Comparison of ENCODE assay signal across 19 cellular contexts in genomic region chr1:231216515-231216914, GRCh38. TPM values are rescaled to one million over a fixed set of nuclear protein-coding genes. Genes with fewer than 3 reads are reported as not detected.
DNase-seq lines count a peak whose midpoint lies in the region; ATAC-seq and TF ChIP-seq lines count a peak whose summit lies in the region.
"Had no signal": no experiment of that assay in that cellular context is flagged by ENCODE, and none has a peak within 500 bp of the region (broad histone marks: within the 10 kb centered on the region; RNA-seq: fewer than 3 reads in every experiment).

No MANE protein-coding gene starts in this region.

- TF ChIP-seq EP300 in tibial nerve (IDR thresholded peaks at IDR 0.05): no peak

- no peak overlapping the region for H3K9ac ChIP-seq in endodermal cell (ENCODE audit: extremely low read depth, low read length, poor library complexity, severe bottlenecking)

- WGBS in endodermal cell (ENCODE audit: insufficient coverage in 1 of 2, insufficient read length in 1 of 2), 2 experiments: 55 to 64% methylated on average over 4 of the region's 4 CpGs
- WGBS in tibial nerve, 2 donors: 25 to 31% methylated on average over 4 of the region's 4 CpGs

- no peak overlapping the region for H3K4me3 Mint-ChIP-seq in endodermal cell
- H3K4me3 Mint-ChIP-seq in stimulated activated memory B cell treated with anti-CD40 and anti-IgM and Interleukin-4, amounts not matched to agents 10 μg/mL and 1 μg/mL and 100 μg/mL, for 72 hours: no peak overlapping the region
- H3K4me3 Mint-ChIP-seq: activated CD8-positive, alpha-beta T cell treated with anti-CD3 and anti-CD28 coated beads for 36 hours had no signal

- peaks cover 28% of the 10 kb centered on the region for H3K4me1 Mint-ChIP-seq in endodermal cell
- H3K4me1 Mint-ChIP-seq in stimulated activated memory B cell treated with anti-CD40 and anti-IgM and Interleukin-4, amounts not matched to agents 10 μg/mL and 1 μg/mL and 100 μg/mL, for 72 hours: peaks cover 39% of the 10 kb centered on the region

- H3K27me3 ChIP-seq in endodermal cell (ENCODE audit: control insufficient read depth, insufficient read depth, low read length, poor library complexity, severe bottlenecking): no peaks in the 10 kb centered on the region
- H3K27me3 ChIP-seq in tibial nerve: no peaks in the 10 kb centered on the region
- H3K27me3 ChIP-seq: ovary had no signal

- H3K4me3 ChIP-seq in endodermal cell (ENCODE audit: low read length) (no peak overlapping the region), tibial nerve (no peak overlapping the region)
- H3K4me3 ChIP-seq: cardiac muscle cell, ovary had no signal

- H3K36me3 Mint-ChIP-seq in endodermal cell (ENCODE audit: low read depth): peaks cover 2% of the 10 kb centered on the region
- no peaks in the 10 kb centered on the region for H3K36me3 Mint-ChIP-seq in stimulated activated memory B cell treated with anti-CD40 and anti-IgM and Interleukin-4, amounts not matched to agents 10 μg/mL and 1 μg/mL and 100 μg/mL, for 72 hours

- no peaks in the 10 kb centered on the region for H3K9me3 Mint-ChIP-seq in endodermal cell
- H3K9me3 Mint-ChIP-seq in stimulated activated memory B cell treated with anti-CD40 and anti-IgM and Interleukin-4, amounts not matched to agents 10 μg/mL and 1 μg/mL and 100 μg/mL, for 72 hours: no peaks in the 10 kb centered on the region
- H3K9me3 Mint-ChIP-seq: activated CD8-positive, alpha-beta T cell treated with anti-CD3 and anti-CD28 coated beads for 36 hours had no signal

- H3K27ac Mint-ChIP-seq in endodermal cell: no peak overlapping the region
- peak overlapping the region; percentile 57 for H3K27ac Mint-ChIP-seq in stimulated activated memory B cell treated with anti-CD40 and anti-IgM and Interleukin-4, amounts not matched to agents 10 μg/mL and 1 μg/mL and 100 μg/mL, for 72 hours

- peaks cover 71% of the 10 kb centered on the region for H3K27me3 Mint-ChIP-seq in endodermal cell (ENCODE audit: insufficient read depth)
- H3K27me3 Mint-ChIP-seq in stimulated activated memory B cell treated with anti-CD40 and anti-IgM and Interleukin-4, amounts not matched to agents 10 μg/mL and 1 μg/mL and 100 μg/mL, for 72 hours: no peaks in the 10 kb centered on the region
- H3K27me3 Mint-ChIP-seq: activated CD8-positive, alpha-beta T cell treated with anti-CD3 and anti-CD28 coated beads for 36 hours had no signal

- no peak overlapping the region for H3K27ac ChIP-seq in endodermal cell (ENCODE audit: low read depth, low read length)
- H3K27ac ChIP-seq in tibial nerve: no peak overlapping the region
- H3K27ac ChIP-seq: cardiac muscle cell, HL-60, ovary had no signal

- no peak for TF ChIP-seq POLR2A in tibial nerve (IDR thresholded peaks at IDR 0.05)

- TF ChIP-seq CTCF in endodermal cell (conservative IDR thresholded peaks at IDR 0.05): no peak
- TF ChIP-seq CTCF in tibial nerve (IDR thresholded peaks at IDR 0.05): no peak

- peaks cover 7% of the 10 kb centered on the region for H3K4me1 ChIP-seq in endodermal cell (ENCODE audit: control insufficient read depth, insufficient read depth, low read length)
- peaks cover 0 to 3% (median 1%) of the 10 kb centered on the region in 4 donors for H3K4me1 ChIP-seq in tibial nerve

- no peak for ATAC-seq in stimulated activated memory B cell treated with anti-CD40 and anti-IgM and Interleukin-4, amounts not matched to agents 10 μg/mL and 1 μg/mL and 100 μg/mL, for 72 hours
- ATAC-seq: activated CD8-positive, alpha-beta T cell treated with anti-CD3 and anti-CD28 coated beads for 36 hours; Panc1 had no signal

- DNase-seq in NCI-H2227 treated with DMSO at 0.1 percent for 48 hours (lab: John Stamatoyannopoulos, UW): peak; percentile 1
- DNase-seq in NCI-H2227 (lab: John Stamatoyannopoulos, UW; ENCODE audit: unreplicated experiment): no peak
- peak; percentile 16 for DNase-seq in NCI-H128 (lab: John Stamatoyannopoulos, UW; ENCODE audit: unreplicated experiment)
- DNase-seq in endodermal cell: peak; percentile 69
- DNase-seq in inferior parietal cortex (ENCODE audit: extremely low spot score): no peak
- no peak for DNase-seq in AML-193 (lab: John Stamatoyannopoulos, UW)
- DNase-seq in tibial nerve (ENCODE audit: low spot score in 2 of 2): no peak
- DNase-seq: activated CD8-positive, alpha-beta T cell treated with anti-CD3 and anti-CD28 coated beads for 36 hours; activated naive CD4-positive, alpha-beta T cell; EL; MV-4-11; ovary; stimulated activated CD8-positive, alpha-beta memory T cell treated with anti-CD3 and anti-CD28 coated beads, Interleukin-4, amount 100 ng/mL, for 48 hours had no signal

- no peaks in the 10 kb centered on the region for H3K36me3 ChIP-seq in endodermal cell (ENCODE audit: control insufficient read depth, insufficient read depth, low read length)
- H3K36me3 ChIP-seq in tibial nerve: peaks cover 0 to 2% (median 0%) of the 10 kb centered on the region in 3 donors
- H3K36me3 ChIP-seq: cardiac muscle cell, ovary had no signal

- H3K9me3 ChIP-seq in endodermal cell (ENCODE audit: control insufficient read depth, low read length): no peaks in the 10 kb centered on the region
- no peaks in the 10 kb centered on the region for H3K9me3 ChIP-seq in tibial nerve
- H3K9me3 ChIP-seq: ovary had no signal

RNA-seq across cellular contexts. Expression of gene GNPAT, which starts 24.5 kb away (rescaled TPM):
- 10 to 100 TPM; 56.5 to 69.1 TPM for total RNA-seq in endodermal cell
- polyA plus RNA-seq in endodermal cell (2013, experiment 1 of 2): 73.7 TPM
- 69.0 TPM for polyA plus RNA-seq in endodermal cell (2013, experiment 2 of 2)
- total RNA-seq in tibial nerve: 10 to 100 TPM; 21.8 to 38.2 (median 33.3) TPM

RNA-seq across cellular contexts. Expression of gene TRIM67, which starts 54.7 kb away (rescaled TPM):
- total RNA-seq in endodermal cell (under 1 TPM; 0.04 TPM), tibial nerve (under 1 TPM in 1 of 4 donors, not detected in 3; 0.30 TPM)
- 1.1 TPM for polyA plus RNA-seq in endodermal cell (2013, experiment 1 of 2)
- polyA plus RNA-seq in endodermal cell (2013, experiment 2 of 2): 1.0 TPM
- total RNA-seq: activated CD8-positive, alpha-beta T cell treated with anti-CD3 and anti-CD28 coated beads for 36 hours; endothelial cell of umbilical vein; T-helper 2 cell treated with Interferon-gamma antibody and Interleukin-4, amounts not matched to agents 100 ng/mL and 5 ng/mL, for 36 hours had no signal
- polyA plus RNA-seq: cardiac muscle cell, endothelial cell of umbilical vein had no signal

Comparison
In these comparisons a context has a peak if more than half of its experiments do, and no peak if none do; other contexts are left out.
1. DNase-seq: peak in NCI-H2227 treated with DMSO at 0.1 percent for 48 hours (single experiment), NCI-H128 (single experiment) and endodermal cell (single experiment); none in NCI-H2227 (single experiment), inferior parietal cortex (single experiment), AML-193 (0 of 2) and tibial nerve (0 of 2).